17 cellular contexts compared by ENCODE assay signal in the genomic region with DNA sequence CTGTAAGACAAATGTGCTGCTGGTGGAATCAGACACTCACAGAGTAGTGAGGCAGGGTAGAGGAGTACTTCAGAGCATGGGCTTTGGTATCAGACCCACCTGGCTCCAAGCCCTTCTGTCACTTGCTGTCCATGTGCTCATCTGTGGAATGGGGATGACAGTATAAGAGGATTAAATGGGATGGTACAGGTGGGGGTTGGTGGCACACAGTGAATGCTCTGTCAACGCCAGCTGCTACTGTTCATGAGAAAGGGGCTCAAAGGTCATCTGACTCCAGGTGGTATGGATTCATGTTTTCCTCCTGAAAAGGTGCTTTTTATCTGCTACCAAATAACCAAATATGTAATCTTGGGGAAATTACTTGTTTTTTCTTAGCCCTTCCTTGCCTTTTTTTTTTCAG. TPM values are rescaled to one million over a fixed set of nuclear protein-coding genes. Genes with fewer than 3 reads are reported as not detected.
DNase-seq lines count a peak whose midpoint lies in the region; ATAC-seq, FAIRE-seq and TF ChIP-seq lines count a peak whose summit lies in the region.
"Had no signal": no experiment of that assay in that cellular context is flagged by ENCODE, and none has a peak within 500 bp of the region (broad histone marks: within the 10 kb centered on the region; RNA-seq: fewer than 3 reads in every experiment).

No MANE protein-coding gene starts in this region.

- DNase-seq in right atrium auricular region (ENCODE audit: low spot score), result peak; percentile 4
- DNase-seq in left ventricle myocardium superior, result no peak
- peak; percentile 27 for DNase-seq in NCI-H69 (lab: John Stamatoyannopoulos, UW)
- no peak for DNase-seq in H1 (ENCODE audit: low read depth in 1 of 2, low spot score in 2 of 2)
- DNase-seq in NCI-H2107 (lab: John Stamatoyannopoulos, UW), result no peak
- DNase-seq in GM19240 (ENCODE audit: insufficient read length, low spot score), result no peak
- no peak for DNase-seq in NCI-H1436 (lab: John Stamatoyannopoulos, UW)
- DNase-seq: 8988T; AML-193; CD8-positive, alpha-beta memory T cell; DMS79; GOT3 had no signal

- H3K4me2 ChIP-seq in H1 (ENCODE audit: insufficient read depth in 1 of 2, low read depth in 2 of 2, low read length in 2 of 2), result peak overlapping the region in 1 of 2 experiments; percentile 4; a peak in 1 of 4 replicates
- H3K4me2 ChIP-seq: BLaER1 had no signal

- TF ChIP-seq EP300 in H1 (IDR thresholded peaks at IDR 0.05; ENCODE audit: borderline replicate concordance in 1 of 2, low read depth in 2 of 2, low read length in 2 of 2), result no peak

- no peak overlapping the region for H3K4me3 ChIP-seq in right atrium auricular region
- H3K4me3 ChIP-seq in H1 (ENCODE audit: extremely low read depth in 1 of 4, insufficient read depth in 2 of 4, low read depth in 3 of 4, low read length in 4 of 4), result no peak overlapping the region
- H3K4me3 ChIP-seq: BLaER1, GM12878, HAP-1 had no signal

- no peak overlapping the region for H3K27ac ChIP-seq in right atrium auricular region
- no peak overlapping the region for H3K27ac ChIP-seq in H1 (ENCODE audit: low read depth, low read length)
- H3K27ac ChIP-seq: BLaER1 had no signal

- no peak overlapping the region for H3K23ac ChIP-seq in H1 (ENCODE audit: insufficient read length)

- no peak overlapping the region for H2AFZ ChIP-seq in H1 (ENCODE audit: low read length)

- no peak for ATAC-seq in left ventricle myocardium superior
- ATAC-seq: GM12878 had no signal

- H3K14ac ChIP-seq in H1 (ENCODE audit: insufficient read length), result no peak overlapping the region

- no peak overlapping the region for H3K9ac ChIP-seq in H1 (replicated peaks in 1 of 4; ENCODE audit: extremely low read depth in 1 of 4, low read depth in 3 of 4, low read length in 3 of 4)
- H3K9ac ChIP-seq: BLaER1 had no signal

- H2BK20ac ChIP-seq in H1 (ENCODE audit: low read length), result no peak overlapping the region

- no peak for TF ChIP-seq POLR2A in H1 (IDR thresholded peaks at IDR 0.05; ENCODE audit: control extremely low read depth in 1 of 2, low read depth in 2 of 2, low read length in 2 of 2)

- no peak overlapping the region for H4K8ac ChIP-seq in H1 (ENCODE audit: extremely low read depth, insufficient read depth, low read length)

- no peaks in the 10 kb centered on the region for H4K20me1 ChIP-seq in H1 (replicated peaks in 1 of 2; ENCODE audit: control insufficient read depth in 1 of 2, insufficient read depth in 2 of 2, low read length in 2 of 2)
- H4K20me1 ChIP-seq: BLaER1 had no signal

- no peak overlapping the region for H4K91ac ChIP-seq in H1 (replicated peaks; ENCODE audit: insufficient read length, low read length)

- no peak overlapping the region for H2BK5ac ChIP-seq in H1 (ENCODE audit: low read depth, low read length)

- no peak for FAIRE-seq in H1 (lab: Jason Lieb, UNC)
- FAIRE-seq: GM12878, GM18507, HTR-8/SVneo had no signal

- intact Hi-C loops in left ventricle myocardium superior (cut with micrococcal nuclease), result no loop called here

- 0 out of 2 replicates have a peak overlapping the region, but pooled peaks have one; percentile 46 for H2BK15ac ChIP-seq in H1 (ENCODE audit: low read length)

- H3K79me2 ChIP-seq in H1 (ENCODE audit: control insufficient read depth in 1 of 2, insufficient read depth in 2 of 2, low read length in 2 of 2), result no peaks in the 10 kb centered on the region

- no peaks in the 10 kb centered on the region for H3K79me1 ChIP-seq in H1 (ENCODE audit: low read depth, low read length)

- TF ChIP-seq CTCF in right atrium auricular region (IDR thresholded peaks at IDR 0.05), result no peak
- TF ChIP-seq CTCF in H1 (IDR thresholded peaks at IDR 0.05; ENCODE audit: control extremely low read depth in 1 of 3, insufficient read depth in 1 of 3, low read depth in 1 of 3, low read length in 3 of 3), result no peak

- no peak overlapping the region for H4K5ac ChIP-seq in H1 (ENCODE audit: insufficient read length, low read depth, low read length)

- H3K23me2 ChIP-seq in H1 (ENCODE audit: low read depth, low read length), result no peaks in the 10 kb centered on the region; the same call in 1 of the 2 replicates

- H3K36me3 ChIP-seq in right atrium auricular region (no peaks in the 10 kb centered on the region), H1 (ENCODE audit: control insufficient read depth in 2 of 4, insufficient read depth in 4 of 4, low read length in 3 of 4) (no peaks in the 10 kb centered on the region)
- H3K36me3 ChIP-seq: BLaER1, HAP-1 had no signal

- TF ChIP-seq RAD21 in H1 (IDR thresholded peaks at IDR 0.05 in 1 of 2, conservative IDR thresholded peaks at IDR 0.05 in 1 of 2; ENCODE audit: low read depth in 2 of 2, low read length in 2 of 2), result no peak

- 67% methylated on average over 1 of the region's 1 CpG; no CpG with 5 or more reads in 1 of the 2 experiments for WGBS in H1 (ENCODE audit: extremely low coverage in 1 of 2, insufficient coverage in 1 of 2, insufficient read length in 1 of 2, insufficient replicate concordance in 2 of 2, low coverage in 1 of 2, low lambda C conversion rate in 2 of 2, missing lambda C conversion rate in 1 of 2), 2 experiments

- H3K9me3 ChIP-seq in right atrium auricular region (no peaks in the 10 kb centered on the region), H1 (ENCODE audit: insufficient read depth in 2 of 2, low read depth in 1 of 2, low read length in 1 of 2) (no peaks in the 10 kb centered on the region)
- H3K9me3 ChIP-seq: BLaER1 had no signal

- no peak overlapping the region for H3K56ac ChIP-seq in H1 (replicated peaks; ENCODE audit: insufficient read length, low read depth, low read length)

- POLR2A ChIA-PET in H1 (lab: Charles Lee; ENCODE audit: partially characterized antibody), result no interaction called here

- H3K4me1 ChIP-seq in right atrium auricular region (no peaks in the 10 kb centered on the region), H1 (replicated peaks in 1 of 4; ENCODE audit: control insufficient read depth in 3 of 4, insufficient read depth in 4 of 4, low read length in 3 of 4) (0 out of 7 replicates have a peak, but pooled peaks cover 0 to 3% (median 0%) of the 10 kb centered on the region in 4 experiments)
- H3K4me1 ChIP-seq: BLaER1, HAP-1 had no signal

- no peak overlapping the region for H3K4ac ChIP-seq in H1 (replicated peaks; ENCODE audit: insufficient read length, low read depth, low read length)

- H2BK12ac ChIP-seq in H1 (ENCODE audit: low read depth, low read length), result no peak overlapping the region

- no peak overlapping the region for H3K18ac ChIP-seq in H1 (ENCODE audit: extremely low read depth, low read length)

- no peak overlapping the region for H2BK120ac ChIP-seq in H1 (replicated peaks; ENCODE audit: low read depth, low read length)

- H3K27me3 ChIP-seq in right atrium auricular region (no peaks in the 10 kb centered on the region), H1 (replicated peaks in 1 of 4; ENCODE audit: control insufficient read depth in 3 of 4, extremely low read depth in 1 of 4, insufficient read depth in 3 of 4, low read length in 3 of 4) (peaks cover 0 to 1% (median 0%) of the 10 kb centered on the region in 4 experiments; a peak in 2 of 7 replicates)
- H3K27me3 ChIP-seq: BLaER1 had no signal

- no peak overlapping the region for H2AK5ac ChIP-seq in H1 (ENCODE audit: low read depth, low read length)

- CTCF ChIA-PET in H1 (lab: Charles Lee; ENCODE audit: partially characterized antibody), result no interaction called here

TF ChIP-seq in H1, 55 proteins besides CTCF, POLR2A, EP300 and RAD21:
- TF ChIP-seq SP1 (IDR thresholded peaks at IDR 0.05; ENCODE audit: low read depth, low read length), result no peak
- TF ChIP-seq CTBP2 (IDR thresholded peaks at IDR 0.05; ENCODE audit: borderline replicate concordance, insufficient read depth, insufficient read length, low read length), result no peak
- no peak for TF ChIP-seq SUZ12 (IDR thresholded peaks at IDR 0.05; ENCODE audit: low read length)
- TF ChIP-seq NRF1 (IDR thresholded peaks at IDR 0.05; ENCODE audit: low read depth, low read length), result no peak
- TF ChIP-seq, protein P1, sequence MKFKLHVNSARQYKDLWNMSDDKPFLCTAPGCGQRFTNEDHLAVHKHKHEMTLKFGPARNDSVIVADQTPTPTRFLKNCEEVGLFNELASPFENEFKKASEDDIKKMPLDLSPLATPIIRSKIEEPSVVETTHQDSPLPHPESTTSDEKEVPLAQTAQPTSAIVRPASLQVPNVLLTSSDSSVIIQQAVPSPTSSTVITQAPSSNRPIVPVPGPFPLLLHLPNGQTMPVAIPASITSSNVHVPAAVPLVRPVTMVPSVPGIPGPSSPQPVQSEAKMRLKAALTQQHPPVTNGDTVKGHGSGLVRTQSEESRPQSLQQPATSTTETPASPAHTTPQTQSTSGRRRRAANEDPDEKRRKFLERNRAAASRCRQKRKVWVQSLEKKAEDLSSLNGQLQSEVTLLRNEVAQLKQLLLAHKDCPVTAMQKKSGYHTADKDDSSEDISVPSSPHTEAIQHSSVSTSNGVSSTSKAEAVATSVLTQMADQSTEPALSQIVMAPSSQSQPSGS (IDR thresholded peaks at IDR 0.05; ENCODE audit: low read length), result no peak
- TF ChIP-seq RBBP5 (IDR thresholded peaks at IDR 0.05; ENCODE audit: borderline replicate concordance, low read depth, low read length), result no peak

RNA-seq across cellular contexts. Expression of a gene that starts 23.0 kb away (rescaled TPM):
- total RNA-seq in right atrium auricular region (10 to 100 TPM; 10.1 to 11.4 TPM), left ventricle myocardium superior (35.1 TPM)
- total RNA-seq in H1 (2021; fragmentation: NEBNext Ultra II Directional; extraction: Animal tissue kit (Norgen Biotek cat#: 25700)), result 11.4 and 11.5 TPM in 2 replicates
- 1.7 and 2.5 TPM in 2 replicates for polyA plus RNA-seq in H1 (2011; rRNA removed)
- polyA plus RNA-seq in H1 (2011; cell fraction: cytosol; rRNA removed), result 1.8 TPM
- 6.4 TPM for polyA plus RNA-seq in H1 (2011; cell fraction: nucleus; rRNA removed)
- 3.8 to 5.2 TPM (median 4.8 TPM) in 4 replicates for polyA plus RNA-seq in H1 (2012, experiment 1 of 2)
- polyA plus RNA-seq in H1 (2012, experiment 2 of 2), result 1.3 TPM
- polyA plus RNA-seq in H1 (2013, experiment 1 of 2), result 6.2 TPM
- polyA plus RNA-seq in H1 (2013, experiment 2 of 2), result 3.9 TPM
- 6.3 and 7.6 TPM in 2 replicates for polyA minus RNA-seq in H1 (2011; rRNA and poly(A)+ RNA removed)
- polyA minus RNA-seq in H1 (2011; cell fraction: cytosol; rRNA and poly(A)+ RNA removed), result 5.9 TPM
- 10.0 TPM for polyA minus RNA-seq in H1 (2011; cell fraction: nucleus; rRNA and poly(A)+ RNA removed)

Comparison
In these comparisons a context has a peak if more than half of its experiments do, and no peak if none do; other contexts are left out.
1. DNase-seq: peak in right atrium auricular region (single experiment) and NCI-H69 (single experiment); none in left ventricle myocardium superior (single experiment), H1 (0 of 2), NCI-H2107 (single experiment), GM19240 (single experiment) and NCI-H1436 (single experiment).